Comparison of ENCODE assay signal across 23 cellular contexts in genomic region chr1:55095095-55095494, GRCh38. TPM values are rescaled to one million over a fixed set of nuclear protein-coding genes. Genes with fewer than 3 reads are reported as not detected.
"Had no signal": no experiment of that assay in that cellular context is flagged by ENCODE, and none has a peak within 500 bp of the region (broad histone marks: within the 10 kb centered on the region; RNA-seq: fewer than 3 reads in every experiment).

No MANE protein-coding gene starts in this region.

- H3K9me3 ChIP-seq: esophagus muscularis mucosa, lower lobe of right lung, psoas muscle, spleen, suprapubic skin, transverse colon, upper lobe of right lung, uterus had no signal

- H3K27me3 Mint-ChIP-seq: naive thymus-derived CD8-positive, alpha-beta T cell; stimulated activated naive CD8-positive, alpha-beta T cell treated with anti-CD3 and anti-CD28 coated beads, Interleukin-15, amount 100 ng/mL, for 72 hours had no signal

- H3K4me1 ChIP-seq: esophagus muscularis mucosa, foreskin keratinocyte, lower lobe of right lung, psoas muscle, spleen, suprapubic skin, transverse colon, upper lobe of right lung, uterus had no signal

- H3K27me3 ChIP-seq: esophagus muscularis mucosa, foreskin keratinocyte, spleen, suprapubic skin, transverse colon, upper lobe of right lung, uterus had no signal

- H3K27ac Mint-ChIP-seq: stimulated activated naive CD8-positive, alpha-beta T cell treated with anti-CD3 and anti-CD28 coated beads, Interleukin-15, amount 100 ng/mL, for 72 hours had no signal

- FAIRE-seq: keratinocyte had no signal

- H3K4me3 Mint-ChIP-seq: naive thymus-derived CD8-positive, alpha-beta T cell; stimulated activated naive CD8-positive, alpha-beta T cell treated with anti-CD3 and anti-CD28 coated beads, Interleukin-15, amount 100 ng/mL, for 72 hours had no signal

- H3K27ac ChIP-seq: coronary artery, esophagus muscularis mucosa, foreskin keratinocyte, lower lobe of right lung, psoas muscle, skin epidermis, spleen, suprapubic skin, transverse colon, upper lobe of right lung, uterus had no signal

- H3K4me1 Mint-ChIP-seq: stimulated activated naive CD8-positive, alpha-beta T cell treated with anti-CD3 and anti-CD28 coated beads, Interleukin-15, amount 100 ng/mL, for 72 hours had no signal

- DNase-seq: dermis blood vessel endothelial cell; effector memory CD4-positive, alpha-beta T cell; foreskin keratinocyte; left ventricle myocardium superior; lower lobe of right lung; naive thymus-derived CD8-positive, alpha-beta T cell; nucleus accumbens; posterior cingulate gyrus; psoas muscle; right cardiac atrium; spleen; stimulated activated CD4-positive, alpha-beta T cell treated with anti-CD3 and anti-CD28 coated beads, Interleukin-4, amount 100 ng/mL, for 1 hour; stimulated activated CD8-positive, alpha-beta memory T cell treated with anti-CD3 and anti-CD28 coated beads, Interleukin-4, amount 100 ng/mL, for 48 hours; stimulated activated naive CD4-positive, alpha-beta T cell; stimulated activated naive CD8-positive, alpha-beta T cell treated with anti-CD3 and anti-CD28 coated beads, Interleukin-15, amount 100 ng/mL, for 72 hours; transverse colon; upper lobe of right lung; uterus had no signal

- H3K9me3 Mint-ChIP-seq: naive thymus-derived CD8-positive, alpha-beta T cell; stimulated activated naive CD8-positive, alpha-beta T cell treated with anti-CD3 and anti-CD28 coated beads, Interleukin-15, amount 100 ng/mL, for 72 hours had no signal

- ATAC-seq: foreskin keratinocyte; left ventricle myocardium superior; lower lobe of right lung; naive thymus-derived CD8-positive, alpha-beta T cell; psoas muscle; right cardiac atrium; stimulated activated naive CD8-positive, alpha-beta T cell treated with anti-CD3 and anti-CD28 coated beads, Interleukin-15, amount 100 ng/mL, for 72 hours; upper lobe of right lung had no signal

- H3K4me3 ChIP-seq: coronary artery, esophagus muscularis mucosa, lower lobe of right lung, psoas muscle, skin epidermis, spleen, suprapubic skin, transverse colon, upper lobe of right lung, uterus had no signal

RNA-seq across cellular contexts. Expression of gene PCSK9, which starts 55.7 kb away (rescaled TPM):
- total RNA-seq: dermis blood vessel endothelial cell; left ventricle myocardium superior; naive thymus-derived CD8-positive, alpha-beta T cell; psoas muscle; right cardiac atrium had no signal
- polyA plus RNA-seq: naive thymus-derived CD8-positive, alpha-beta T cell had no signal
